In genomic region chr5:60226128-60226527, GRCh38 we compare ENCODE assay signal across 29 cellular contexts.
"Had no signal": no experiment of that assay in that cellular context is flagged by ENCODE, and none has a peak within 500 bp of the region (broad histone marks: within the 10 kb centered on the region; RNA-seq: fewer than 3 reads in every experiment).

No MANE protein-coding gene starts in this region.

- H3K4me1 ChIP-seq: parathyroid adenoma, psoas muscle, right lobe of liver, sigmoid colon, stomach, testis, transverse colon, upper lobe of right lung, uterus had no signal

- H3K4me1 Mint-ChIP-seq: naive B cell; naive thymus-derived CD8-positive, alpha-beta T cell; neural crest cell; stimulated activated effector memory CD8-positive, alpha-beta T cell treated with anti-CD3 and anti-CD28 coated beads, Interleukin-12 subunit alpha, Interleukin-12 subunit beta, amount 100 ng/mL, for 72 hours; stimulated activated naive B cell treated with anti-CD40 and anti-IgM and Interleukin-4, amounts not matched to agents 10 μg/mL and 1 μg/mL and 100 μg/mL, for 72 hours had no signal

- ATAC-seq: naive thymus-derived CD8-positive, alpha-beta T cell; natural killer cell treated with Interleukin-12 subunit alpha and Interleukin-12 subunit beta and Interleukin-15 and Interleukin-18, amount 100 ng/mL, for 72 hours; psoas muscle; right cardiac atrium; right lobe of liver; stimulated activated effector memory CD8-positive, alpha-beta T cell treated with anti-CD3 and anti-CD28 coated beads, Interleukin-12 subunit alpha, Interleukin-12 subunit beta, amount 100 ng/mL, for 72 hours; stimulated activated naive B cell treated with anti-CD40 and anti-IgM and Interleukin-4, amounts not matched to agents 10 μg/mL and 1 μg/mL and 100 μg/mL, for 72 hours; upper lobe of right lung had no signal

- H3K9me3 ChIP-seq: ovary, psoas muscle, right lobe of liver, sigmoid colon, stomach, testis, tibial artery, transverse colon, upper lobe of right lung, uterus had no signal

- H3K27me3 ChIP-seq: ovary, right lobe of liver, sigmoid colon, stomach, testis, tibial artery, transverse colon, upper lobe of right lung, uterus had no signal

- H3K9me3 Mint-ChIP-seq: naive B cell; neural crest cell; stimulated activated naive B cell treated with anti-CD40 and anti-IgM and Interleukin-4, amounts not matched to agents 10 μg/mL and 1 μg/mL and 100 μg/mL, for 72 hours; stimulated activated naive CD8-positive, alpha-beta T cell treated with anti-CD3 and anti-CD28 coated beads, Interleukin-15, Interleukin-2, amounts not matched to agents 100 ng/mL and 50 ng/mL, for 24 hours; type B pancreatic cell had no signal

- H3K27ac ChIP-seq: ovary, parathyroid adenoma, psoas muscle, right lobe of liver, sigmoid colon, stomach, testis, tibial artery, transverse colon, upper lobe of right lung, uterus had no signal

- H3K4me3 ChIP-seq: ovary, psoas muscle, right lobe of liver, sigmoid colon, stomach, testis, tibial artery, transverse colon, upper lobe of right lung, uterus had no signal

- H3K27me3 Mint-ChIP-seq: naive B cell; naive thymus-derived CD8-positive, alpha-beta T cell; natural killer cell treated with Interleukin-12 subunit alpha and Interleukin-12 subunit beta and Interleukin-15 and Interleukin-18, amount 100 ng/mL, for 72 hours; progenitor cell of endocrine pancreas; stimulated activated naive B cell treated with anti-CD40 and anti-IgM and Interleukin-4, amounts not matched to agents 10 μg/mL and 1 μg/mL and 100 μg/mL, for 72 hours; stimulated activated naive CD8-positive, alpha-beta T cell treated with anti-CD3 and anti-CD28 coated beads, Interleukin-15, Interleukin-2, amounts not matched to agents 100 ng/mL and 50 ng/mL, for 24 hours; type B pancreatic cell had no signal

- H3K36me3 Mint-ChIP-seq: naive thymus-derived CD8-positive, alpha-beta T cell; natural killer cell treated with Interleukin-12 subunit alpha and Interleukin-12 subunit beta and Interleukin-15 and Interleukin-18, amount 100 ng/mL, for 72 hours; stimulated activated effector memory CD8-positive, alpha-beta T cell treated with anti-CD3 and anti-CD28 coated beads, Interleukin-12 subunit alpha, Interleukin-12 subunit beta, amount 100 ng/mL, for 72 hours; stimulated activated naive B cell treated with anti-CD40 and anti-IgM and Interleukin-4, amounts not matched to agents 10 μg/mL and 1 μg/mL and 100 μg/mL, for 72 hours; type B pancreatic cell had no signal

- DNase-seq: naive B cell; naive thymus-derived CD8-positive, alpha-beta T cell; occipital lobe; ovary; posterior cingulate gyrus; psoas muscle; right cardiac atrium; right lobe of liver; sigmoid colon; small intestine; stimulated activated CD4-positive, alpha-beta T cell treated with anti-CD3 and anti-CD28 coated beads, Interleukin-15, amount 100 ng/mL, for 24 hours; stimulated activated CD4-positive, alpha-beta T cell treated with anti-CD3 and anti-CD28 coated beads, Interleukin-2, amount 100 ng/mL, for 24 hours; stimulated activated CD4-positive, alpha-beta T cell treated with anti-CD3 and anti-CD28 coated beads, Interleukin-2, amount 100 ng/mL, for 48 hours; stimulated activated CD4-positive, alpha-beta T cell treated with anti-CD3 and anti-CD28 coated beads, Interleukin-4, amount 100 ng/mL, for 24 hours; stimulated activated naive B cell treated with anti-CD40 and anti-IgM and Interleukin-4, amounts not matched to agents 10 μg/mL and 1 μg/mL and 100 μg/mL, for 72 hours; stimulated activated naive CD4-positive, alpha-beta T cell treated with Interleukin-2 at 50 U/mL for 16 hours; stomach; testis; tibial artery; transverse colon; upper lobe of right lung; uterus had no signal

- H3K4me3 Mint-ChIP-seq: naive B cell; naive thymus-derived CD8-positive, alpha-beta T cell; natural killer cell treated with Interleukin-12 subunit alpha and Interleukin-12 subunit beta and Interleukin-15 and Interleukin-18, amount 100 ng/mL, for 72 hours; neural crest cell; stimulated activated effector memory CD8-positive, alpha-beta T cell treated with anti-CD3 and anti-CD28 coated beads, Interleukin-12 subunit alpha, Interleukin-12 subunit beta, amount 100 ng/mL, for 72 hours; stimulated activated naive B cell treated with anti-CD40 and anti-IgM and Interleukin-4, amounts not matched to agents 10 μg/mL and 1 μg/mL and 100 μg/mL, for 72 hours; stimulated activated naive CD8-positive, alpha-beta T cell treated with anti-CD3 and anti-CD28 coated beads, Interleukin-15, Interleukin-2, amounts not matched to agents 100 ng/mL and 50 ng/mL, for 24 hours; type B pancreatic cell had no signal

- H3K36me3 ChIP-seq: ovary, right lobe of liver, sigmoid colon, stomach, tibial artery, transverse colon, upper lobe of right lung, uterus had no signal

- H3K27ac Mint-ChIP-seq: naive thymus-derived CD8-positive, alpha-beta T cell; natural killer cell treated with Interleukin-12 subunit alpha and Interleukin-12 subunit beta and Interleukin-15 and Interleukin-18, amount 100 ng/mL, for 72 hours; progenitor cell of endocrine pancreas; stimulated activated effector memory CD8-positive, alpha-beta T cell treated with anti-CD3 and anti-CD28 coated beads, Interleukin-12 subunit alpha, Interleukin-12 subunit beta, amount 100 ng/mL, for 72 hours; stimulated activated naive B cell treated with anti-CD40 and anti-IgM and Interleukin-4, amounts not matched to agents 10 μg/mL and 1 μg/mL and 100 μg/mL, for 72 hours; stimulated activated naive CD8-positive, alpha-beta T cell treated with anti-CD3 and anti-CD28 coated beads, Interleukin-15, Interleukin-2, amounts not matched to agents 100 ng/mL and 50 ng/mL, for 24 hours; type B pancreatic cell had no signal
